Comparison of ENCODE assay signal across 8 cellular contexts in genomic region chr11:61429346-61429690, GRCh38. TPM values are rescaled to one million over a fixed set of nuclear protein-coding genes. Genes with fewer than 3 reads are reported as not detected.
A peak's percentile ranks its signal among the peaks of the same experiment; 100 is the strongest.
DNase-seq lines count a peak whose midpoint lies in the region; TF ChIP-seq lines count a peak whose summit lies in the region.

No MANE protein-coding gene starts in this region.

- no peak overlapping the region for H3K23ac ChIP-seq in H9 (ENCODE audit: insufficient read length, low read depth, low read length)

- H3K9me3 Mint-ChIP-seq in H9: no peaks in the 10 kb centered on the region; a peak in 1 of 5 replicates

- H4K20me1 ChIP-seq in H9 (ENCODE audit: control insufficient read depth, insufficient read depth, insufficient read length): no peaks in the 10 kb centered on the region

- H3K79me1 ChIP-seq in H9 (ENCODE audit: insufficient read depth, low read depth, low read length, poor library complexity, severe bottlenecking): peaks cover 9% of the 10 kb centered on the region

- H2BK20ac ChIP-seq in H9 (ENCODE audit: low read depth, low read length, poor library complexity, severe bottlenecking): no peak overlapping the region

- WGBS in H9 (ENCODE audit: extremely low coverage, insufficient read length, low lambda C conversion rate): no CpG with 5 or more reads among the region's 37 CpGs

- peak overlapping the region; percentile 95 to 97 for H3K4me3 Mint-ChIP-seq in H9

- H3K27ac ChIP-seq in H9 (ENCODE audit: insufficient read length, low read depth, low read length) (no peak overlapping the region), brain microvascular endothelial cell (peak overlapping the region; percentile 98)

- no peaks in the 10 kb centered on the region; the same call in 1 of the 2 replicates for H3K27me3 ChIP-seq in H9 (ENCODE audit: insufficient read depth, low read length)
- H3K27me3 ChIP-seq in MG63: no peaks in the 10 kb centered on the region
- H3K27me3 ChIP-seq in brain microvascular endothelial cell (replicated peaks): no peaks in the 10 kb centered on the region

- no peaks in the 10 kb centered on the region for H3K4me1 ChIP-seq in H9 (ENCODE audit: insufficient read depth, low read length)

- no peak overlapping the region for H2BK12ac ChIP-seq in H9 (ENCODE audit: insufficient read length, low read depth, low read length)

- H3K4me1 Mint-ChIP-seq in H9: peaks cover 11 to 16% of the 10 kb centered on the region in 2 experiments

- peak overlapping the region; percentile 58 for H4K91ac ChIP-seq in H9 (ENCODE audit: insufficient read length, low read depth, low read length)

- H2BK120ac ChIP-seq in H9 (ENCODE audit: low read depth, low read length, poor library complexity, severe bottlenecking): peak overlapping the region; percentile 82

- peak overlapping the region; percentile 97 to 99 (median 98); a peak in 6 of 7 replicates for H3K27ac Mint-ChIP-seq in H9

- peak; percentile 78 for DNase-seq in H9
- DNase-seq in MG63: peak; percentile 74
- DNase-seq in T-helper 9 cell: peak; percentile 69
- peak; percentile 28 for DNase-seq in brain microvascular endothelial cell
- peak; percentile 93 for DNase-seq in iPS-NIHi7 (ENCODE audit: extremely low spot score)
- peak; percentile 15 to 63 (median 45) for DNase-seq in stimulated activated CD4-positive, alpha-beta T cell treated with anti-CD3 and anti-CD28 coated beads, Interleukin-1b, Interleukin-23, amount 100 ng/mL, for 24 hours (ENCODE audit: low read depth in 4 of 4, low spot score in 1 of 4)
- no peak for DNase-seq in ureter (ENCODE audit: low spot score)

- H3K36me3 ChIP-seq in MG63 (peaks cover 55% of the 10 kb centered on the region), brain microvascular endothelial cell (replicated peaks) (peaks cover 35% of the 10 kb centered on the region)

- H3K56ac ChIP-seq in H9 (ENCODE audit: insufficient read length, low read depth, low read length): no peak overlapping the region

- H3K18ac ChIP-seq in H9 (ENCODE audit: insufficient read length, low read depth, low read length): peak overlapping the region; percentile 95

- H3K27me3 Mint-ChIP-seq in H9 (ENCODE audit: low read depth): no peaks in the 10 kb centered on the region

- no peak overlapping the region for H2BK5ac ChIP-seq in H9 (ENCODE audit: insufficient read length, low read length)

- no peak overlapping the region for H4K8ac ChIP-seq in H9 (replicated peaks; ENCODE audit: insufficient read length, low read depth, low read length)

- no peak overlapping the region for H2BK15ac ChIP-seq in H9 (ENCODE audit: low read depth, low read length)

- H3T11ph ChIP-seq in H9 (ENCODE audit: low read length): no peak overlapping the region

- H4K5ac ChIP-seq in H9 (ENCODE audit: insufficient read length, low read depth, low read length): no peak overlapping the region

- H2AK5ac ChIP-seq in H9 (ENCODE audit: insufficient read length, low read length): no peak overlapping the region

- peak overlapping the region; percentile 96 for H3K14ac ChIP-seq in H9 (ENCODE audit: insufficient read depth, low read length)

- peak overlapping the region; percentile 72; the same call in 1 of the 2 replicates for H3K4ac ChIP-seq in H9 (ENCODE audit: low read depth, low read length)

- no peak overlapping the region for H2AFZ ChIP-seq in H9 (ENCODE audit: low read length)

- peaks cover 3% of the 10 kb centered on the region for H3K23me2 ChIP-seq in H9 (ENCODE audit: insufficient read length, low read depth, low read length, poor library complexity, severe bottlenecking)

- H3K9me3 ChIP-seq in H9 (ENCODE audit: control insufficient read depth, low read depth, low read length) (no peaks in the 10 kb centered on the region), MG63 (no peaks in the 10 kb centered on the region)

- H3K79me2 ChIP-seq in H9 (ENCODE audit: insufficient read depth, low read length): peaks cover 30% of the 10 kb centered on the region

- peak overlapping the region; percentile 74 for H3K4me3 ChIP-seq in MG63
- H3K4me3 ChIP-seq in brain microvascular endothelial cell (ENCODE audit: low read depth, low read length): peak overlapping the region; percentile 99

- peak overlapping the region; percentile 87 for H3K9ac ChIP-seq in H9 (ENCODE audit: extremely low read depth, insufficient read length, low read length)

- peaks cover 35 to 51% (median 45%) of the 10 kb centered on the region in 3 experiments; a peak in 6 of 7 replicates for H3K36me3 Mint-ChIP-seq in H9 (ENCODE audit: insufficient read depth in 1 of 3, low read depth in 3 of 3)

- in situ Hi-C loops in brain microvascular endothelial cell (cut with HindIII; ENCODE audit: low pct_ligation_motif_present, low sequenced_read_pairs): no loop called here

- peak; percentile 37; the same call in 1 of the 2 replicates for TF ChIP-seq CTCF in GM12874 (IDR thresholded peaks at IDR 0.05; ENCODE audit: insufficient read depth, low read depth, low read length)
- TF ChIP-seq CTCF in H9 (conservative IDR thresholded peaks at IDR 0.05): peak; percentile 57
- no peak for TF ChIP-seq CTCF in brain microvascular endothelial cell (IDR thresholded peaks at IDR 0.05; ENCODE audit: low read depth, low read length, missing control alignments)

- H3K4me2 ChIP-seq in H9 (ENCODE audit: insufficient read depth, insufficient read length, low read length): peak overlapping the region; percentile 69

RNA-seq across cellular contexts. Expression of gene CPSF7, which starts 0.5 kb away (rescaled TPM):
- total RNA-seq in H9 (2021) (133 and 145 TPM in 2 replicates), ureter (124 TPM)
- total RNA-seq in MG63 (2014; rRNA removed; shearing (Covaris generic); ENCODE audit: low replicate concordance): 26.0 and 40.3 TPM in 2 replicates

RNA-seq across cellular contexts. Expression of gene SDHAF2, which starts 0.6 kb away (rescaled TPM):
- total RNA-seq in H9 (2021) (41.8 and 45.2 TPM in 2 replicates), ureter (40.4 TPM)
- 18.2 and 35.5 TPM in 2 replicates for total RNA-seq in MG63 (2014; rRNA removed; shearing (Covaris generic); ENCODE audit: low replicate concordance)

RNA-seq across cellular contexts. Expression of gene TMEM216, which starts 36.9 kb away (rescaled TPM):
- total RNA-seq in H9 (2021) (24.3 and 25.2 TPM in 2 replicates), ureter (17.3 TPM)
- 7.5 and 12.3 TPM in 2 replicates for total RNA-seq in MG63 (2014; rRNA removed; shearing (Covaris generic); ENCODE audit: low replicate concordance)
